ENCODE assay signal across 14 cellular contexts in the genomic region with DNA sequence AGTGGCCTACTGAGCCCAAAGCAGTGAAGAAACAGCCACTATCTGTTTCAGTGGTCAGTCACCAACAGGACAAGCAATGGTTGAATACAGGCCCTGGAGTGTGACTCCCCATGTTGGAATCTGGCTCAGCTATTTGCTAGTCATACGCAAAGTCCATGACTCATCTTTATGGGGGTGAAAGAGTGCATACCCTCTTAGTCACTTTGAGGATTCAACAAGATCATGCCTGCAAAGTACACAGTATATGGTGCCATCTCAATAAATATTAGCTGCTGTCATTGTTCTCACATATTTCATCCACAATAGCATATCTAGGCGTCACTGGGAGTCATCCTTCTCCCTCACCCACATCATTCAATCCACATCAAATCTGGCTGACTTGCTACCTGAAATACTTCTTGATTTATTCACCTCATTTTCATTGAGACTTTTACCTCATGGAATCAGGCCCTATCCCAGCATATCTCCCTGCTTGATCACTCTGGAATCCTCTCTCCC. TPM values are rescaled to one million over a fixed set of nuclear protein-coding genes. Genes with fewer than 3 reads are reported as not detected.
DNase-seq lines count a peak whose midpoint lies in the region; ATAC-seq and TF ChIP-seq lines count a peak whose summit lies in the region.
"Had no signal": no experiment of that assay in that cellular context is flagged by ENCODE, and none has a peak within 500 bp of the region (broad histone marks: within the 10 kb centered on the region; RNA-seq: fewer than 3 reads in every experiment).

No MANE protein-coding gene starts in this region.

- H3K27me3 ChIP-seq in ACC112 (ENCODE audit: insufficient read depth, low read length) (peaks cover 4% of the 10 kb centered on the region; the same call in 1 of the 2 replicates), adipocyte (replicated peaks; ENCODE audit: control insufficient read depth, insufficient read depth, low read length) (no peaks in the 10 kb centered on the region), gastroesophageal sphincter (peaks cover 3% of the 10 kb centered on the region)

- ATAC-seq in gastroesophageal sphincter (no peak), T-cell (replicated peaks in 1 of 4) (no peak), HG02623 (IDR thresholded peaks at IDR 0.05; ENCODE audit: unreplicated experiment) (no peak)

- CTCF ChIA-PET in T-cell (lab: Charles Lee) = interaction anchor here in 1 of 2 donors (0.5 kb wide), 1 partner anchor 1440 kb away, joined by 4 read pairs; no protein-coding TSS in a partner anchor

- H3K36me3 Mint-ChIP-seq in HFFc6 (ENCODE audit: low read depth) (peaks cover 20% of the 10 kb centered on the region), T-cell (no peaks in the 10 kb centered on the region)
- H3K36me3 Mint-ChIP-seq: CD4-positive, alpha-beta memory T cell had no signal

- H3K27ac ChIP-seq in ACC112 (ENCODE audit: low read depth, low read length) (peak overlapping the region; percentile 98), gastroesophageal sphincter (no peak overlapping the region)

- peaks cover 7% of the 10 kb centered on the region; the same call in 1 of the 2 replicates for H3K27me3 Mint-ChIP-seq in HFFc6 (ENCODE audit: insufficient read depth)
- H3K27me3 Mint-ChIP-seq in T-cell = peaks cover 11 to 45% of the 10 kb centered on the region in 2 donors

- H3K9me3 ChIP-seq in adipocyte (ENCODE audit: control insufficient read depth, low read length) (peaks cover 12% of the 10 kb centered on the region), gastroesophageal sphincter (peaks cover 0 to 18% (median 0%) of the 10 kb centered on the region in 3 donors)

- no peak for TF ChIP-seq POLR2A in gastroesophageal sphincter (IDR thresholded peaks at IDR 0.05)

- POLR2A ChIA-PET in T-cell (lab: Charles Lee) = interaction anchor here in 1 of 2 donors (0.6 kb wide), 1 partner anchor 616 kb away, joined by 3 read pairs; no protein-coding TSS in a partner anchor

- TF ChIP-seq EP300 in gastroesophageal sphincter (IDR thresholded peaks at IDR 0.05) = no peak

- peak overlapping the region; percentile 39 for H2AFZ ChIP-seq in ACC112 (ENCODE audit: low read length, unreplicated experiment)

- H3K4me3 ChIP-seq in ACC112 (ENCODE audit: low read depth, low read length) (peak overlapping the region; percentile 46; the same call in 1 of the 2 replicates), adipocyte (ENCODE audit: low read length) (no peak overlapping the region), gastroesophageal sphincter (no peak overlapping the region)

- peak overlapping the region; percentile 17 for H3K9ac ChIP-seq in adipocyte (ENCODE audit: low read length)

- H3K79me2 ChIP-seq in ACC112 (ENCODE audit: control insufficient read depth, insufficient read depth, low read length, unreplicated experiment) = no peaks in the 10 kb centered on the region

- peaks cover 40% of the 10 kb centered on the region for H3K4me1 Mint-ChIP-seq in HFFc6 (ENCODE audit: low read depth)
- H3K4me1 Mint-ChIP-seq in T-cell = no peaks in the 10 kb centered on the region
- H3K4me1 Mint-ChIP-seq: CD4-positive, alpha-beta memory T cell had no signal

- H3K4me3 Mint-ChIP-seq in HFFc6 (peak overlapping the region; percentile 44), T-cell (no peak overlapping the region)
- H3K4me3 Mint-ChIP-seq: CD4-positive, alpha-beta memory T cell had no signal

- H3K4me1 ChIP-seq in ACC112 (ENCODE audit: control insufficient read depth, insufficient read depth, low read length, unreplicated experiment) (peaks cover 22% of the 10 kb centered on the region), adipocyte (ENCODE audit: control insufficient read depth, insufficient read depth, low read length) (peaks cover 54% of the 10 kb centered on the region), gastroesophageal sphincter (no peaks in the 10 kb centered on the region)

- H3K36me3 ChIP-seq in ACC112 (ENCODE audit: insufficient read depth, low read length) = no peaks in the 10 kb centered on the region
- no peaks in the 10 kb centered on the region for H3K36me3 ChIP-seq in adipocyte (ENCODE audit: control insufficient read depth, insufficient read depth, low read length, severe bottlenecking)
- H3K36me3 ChIP-seq in gastroesophageal sphincter = no peaks in the 10 kb centered on the region

- H3K9me3 Mint-ChIP-seq in HFFc6 (peaks cover 28% of the 10 kb centered on the region), T-cell (peaks cover 2 to 10% (median 9%) of the 10 kb centered on the region in 3 donors)

- H3K27ac Mint-ChIP-seq in HFFc6 (peak overlapping the region; percentile 90), T-cell (no peak overlapping the region)
- H3K27ac Mint-ChIP-seq: CD4-positive, alpha-beta memory T cell had no signal

- WGBS in gastroesophageal sphincter (ENCODE audit: low coverage in 1 of 2), 2 donors = 50 to 95% methylated on average over 2 of the region's 2 CpGs

- TF ChIP-seq CTCF in HFFc6 (IDR thresholded peaks at IDR 0.05) = no peak
- no peak for TF ChIP-seq CTCF in gastroesophageal sphincter (IDR thresholded peaks at IDR 0.05)

- DNase-seq in HFFc6 (peak; percentile 98), adipocyte (ENCODE audit: low read depth) (peak; percentile 77), iris pigment epithelial cell (ENCODE audit: low read depth) (peak; percentile 98), T-cell (no peak), SK-N-DZ (ENCODE audit: low spot score) (no peak)
- DNase-seq: activated naive CD4-positive, alpha-beta T cell treated with Interleukin-2 at 50 U/mL for 16 hours; CD4-positive, alpha-beta memory T cell; erythroblast; midbrain; NCI-H526; stimulated activated CD4-positive, alpha-beta T cell treated with anti-CD3 and anti-CD28 coated beads, Interleukin-15, amount 100 ng/mL, for 24 hours had no signal

RNA-seq across cellular contexts. Expression of a gene that starts 26.4 kb away (rescaled TPM):
- total RNA-seq in HFFc6 (2021; fragmentation: NEBNext Ultra II Directional; extraction: Animal tissue kit (Norgen Biotek cat#: 25700)) = not detected
- under 1 TPM in 2 of 4 donors, not detected in 2; 0.27 to 0.81 TPM for total RNA-seq in gastroesophageal sphincter
- not detected for total RNA-seq in T-cell
- not detected in 2 replicates for polyA plus RNA-seq in SK-N-DZ (2014; cell fraction: cytosol; rRNA removed)
- not detected in 2 replicates for polyA plus RNA-seq in SK-N-DZ (2014; cell fraction: nucleus; rRNA removed)
- total RNA-seq: CD4-positive, alpha-beta memory T cell had no signal
- polyA plus RNA-seq: CD4-positive, alpha-beta memory T cell had no signal

Comparison
In these comparisons a context has a peak if more than half of its experiments do, and no peak if none do; other contexts are left out.
1. DNase-seq: peak in HFFc6 (single experiment), adipocyte (single experiment) and iris pigment epithelial cell (single experiment); none in T-cell (0 of 34) and SK-N-DZ (single experiment).